ENCODE assay signal across 21 cellular contexts in the genomic region with DNA sequence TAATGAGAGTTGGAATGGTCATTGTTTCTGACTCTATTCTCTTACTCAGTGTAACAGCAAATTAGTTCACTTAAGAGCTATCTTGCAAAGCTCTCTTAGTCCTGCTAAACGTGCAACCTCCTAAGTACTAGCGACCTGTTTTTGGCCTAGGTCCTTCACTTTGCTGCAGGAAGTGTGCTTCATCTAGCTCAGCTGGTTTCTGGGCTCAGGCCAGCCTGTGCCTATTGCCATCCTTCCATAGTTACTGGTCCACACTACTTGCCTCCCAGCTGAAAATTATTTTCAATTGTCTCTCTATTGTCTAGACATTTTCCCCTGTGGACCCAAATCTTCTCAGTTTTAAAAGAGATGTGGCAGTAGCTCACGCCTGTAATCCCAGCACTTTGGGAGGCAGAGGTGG.
"Had no signal": no experiment of that assay in that cellular context is flagged by ENCODE, and none has a peak within 500 bp of the region (broad histone marks: within the 10 kb centered on the region; RNA-seq: fewer than 3 reads in every experiment).

No MANE protein-coding gene starts in this region.

- H3K27ac Mint-ChIP-seq: activated CD4-positive, alpha-beta memory T cell treated with anti-CD3 and anti-CD28 coated beads for 36 hours; activated naive CD4-positive, alpha-beta T cell treated with anti-CD3 and anti-CD28 coated beads for 36 hours; activated naive CD8-positive, alpha-beta T cell treated with anti-CD3 and anti-CD28 coated beads, Interleukin-2, amount 10 ng/mL, durations not matched to agents 7 days and 5 days; endodermal cell; memory B cell; natural killer cell treated with Interleukin-12 subunit alpha and Interleukin-12 subunit beta and Interleukin-15 and Interleukin-18, amount 100 ng/mL, for 72 hours; stimulated activated naive CD8-positive, alpha-beta T cell treated with anti-CD3 and anti-CD28 coated beads, Interleukin-15, Interleukin-2, amounts not matched to agents 100 ng/mL and 50 ng/mL, for 24 hours had no signal

- FAIRE-seq: keratinocyte, pancreas had no signal

- H3K27me3 Mint-ChIP-seq: activated CD4-positive, alpha-beta memory T cell treated with anti-CD3 and anti-CD28 coated beads for 36 hours; activated naive CD8-positive, alpha-beta T cell treated with anti-CD3 and anti-CD28 coated beads, Interleukin-2, amount 10 ng/mL, durations not matched to agents 7 days and 5 days; central memory CD8-positive, alpha-beta T cell; memory B cell; stimulated activated naive CD8-positive, alpha-beta T cell treated with anti-CD3 and anti-CD28 coated beads, Interleukin-15, Interleukin-2, amounts not matched to agents 100 ng/mL and 50 ng/mL, for 24 hours had no signal

- H3K36me3 Mint-ChIP-seq: activated CD4-positive, alpha-beta memory T cell treated with anti-CD3 and anti-CD28 coated beads for 36 hours; activated naive CD8-positive, alpha-beta T cell treated with anti-CD3 and anti-CD28 coated beads, Interleukin-2, amount 10 ng/mL, durations not matched to agents 7 days and 5 days; memory B cell; natural killer cell treated with Interleukin-12 subunit alpha and Interleukin-12 subunit beta and Interleukin-15 and Interleukin-18, amount 100 ng/mL, for 72 hours had no signal

- H3K9me3 Mint-ChIP-seq: activated CD4-positive, alpha-beta memory T cell treated with anti-CD3 and anti-CD28 coated beads for 36 hours; activated naive CD4-positive, alpha-beta T cell treated with anti-CD3 and anti-CD28 coated beads for 36 hours; activated naive CD8-positive, alpha-beta T cell treated with anti-CD3 and anti-CD28 coated beads, Interleukin-2, amount 10 ng/mL, durations not matched to agents 7 days and 5 days; central memory CD8-positive, alpha-beta T cell; endodermal cell; natural killer cell treated with Interleukin-12 subunit alpha and Interleukin-12 subunit beta and Interleukin-15 and Interleukin-18, amount 100 ng/mL, for 72 hours; stimulated activated naive CD8-positive, alpha-beta T cell treated with anti-CD3 and anti-CD28 coated beads, Interleukin-15, Interleukin-2, amounts not matched to agents 100 ng/mL and 50 ng/mL, for 24 hours had no signal

- H3K4me1 Mint-ChIP-seq: central memory CD8-positive, alpha-beta T cell had no signal

- H3K4me3 Mint-ChIP-seq: activated CD4-positive, alpha-beta memory T cell treated with anti-CD3 and anti-CD28 coated beads for 36 hours; activated naive CD4-positive, alpha-beta T cell treated with anti-CD3 and anti-CD28 coated beads for 36 hours; activated naive CD8-positive, alpha-beta T cell treated with anti-CD3 and anti-CD28 coated beads, Interleukin-2, amount 10 ng/mL, durations not matched to agents 7 days and 5 days; central memory CD8-positive, alpha-beta T cell; endodermal cell; memory B cell; natural killer cell treated with Interleukin-12 subunit alpha and Interleukin-12 subunit beta and Interleukin-15 and Interleukin-18, amount 100 ng/mL, for 72 hours; stimulated activated naive CD8-positive, alpha-beta T cell treated with anti-CD3 and anti-CD28 coated beads, Interleukin-15, Interleukin-2, amounts not matched to agents 100 ng/mL and 50 ng/mL, for 24 hours had no signal

- ATAC-seq: gastroesophageal sphincter; heart left ventricle; left colon; natural killer cell treated with Interleukin-12 subunit alpha and Interleukin-12 subunit beta and Interleukin-15 and Interleukin-18, amount 100 ng/mL, for 72 hours; pancreas; psoas muscle; upper lobe of right lung had no signal

- DNase-seq: activated CD4-positive, alpha-beta memory T cell treated with anti-CD3 and anti-CD28 coated beads for 36 hours; activated CD4-positive, alpha-beta T cell treated with anti-CD3 and anti-CD28 coated beads for 48 hours; activated naive CD4-positive, alpha-beta T cell treated with anti-CD3 and anti-CD28 coated beads for 36 hours; activated naive CD8-positive, alpha-beta T cell treated with anti-CD3 and anti-CD28 coated beads, Interleukin-2, amount 10 ng/mL, durations not matched to agents 7 days and 5 days; activated T-cell treated with anti-CD3 and anti-CD28 coated beads, Interleukin-2, amount 50 U/mL, for 48 hours; amniotic stem cell; endodermal cell; heart left ventricle; left colon; pancreas; psoas muscle; stimulated activated CD4-positive, alpha-beta T cell treated with anti-CD3 and anti-CD28 coated beads, Interleukin-4, amount 100 ng/mL, for 4 hours; substantia nigra; thyroid gland; upper lobe of right lung had no signal
